In the genomic region with DNA sequence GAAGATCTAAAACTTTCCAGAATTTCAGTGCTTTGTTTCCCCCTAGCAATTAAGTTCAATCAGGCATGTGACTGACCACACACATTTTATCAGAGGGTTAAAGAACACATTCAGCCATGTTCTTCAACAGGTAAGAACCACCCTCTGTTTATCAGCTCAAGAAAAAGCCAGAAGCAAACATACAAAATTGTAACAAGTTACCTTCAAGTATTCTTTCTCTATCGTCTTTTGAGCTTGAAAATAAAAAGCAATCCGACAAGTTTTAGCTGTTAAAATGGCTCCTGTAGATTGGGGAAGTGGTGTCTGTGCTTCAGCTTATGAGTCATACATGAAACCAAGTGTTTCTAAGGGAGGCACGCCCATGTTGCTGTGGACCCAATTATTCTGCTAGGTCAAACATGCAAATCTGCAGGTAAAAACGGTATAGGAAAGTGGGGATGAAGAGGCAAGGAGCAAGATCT, we compare ENCODE assay signal across 8 cellular contexts. TPM values are rescaled to one million over a fixed set of nuclear protein-coding genes. Genes with fewer than 3 reads are reported as not detected.
DNase-seq lines count a peak whose midpoint lies in the region; ATAC-seq and TF ChIP-seq lines count a peak whose summit lies in the region.

A gene (minus strand): TSS at position 290 of the 461 bp plus-strand sequence. CDS start 37,262 bp downstream, outside the sequence.

- WGBS in SK-N-SH (ENCODE audit: low lambda C conversion rate), result 67% methylated on average over 4 of the region's 4 CpGs
- WGBS in right cardiac atrium, result 51% methylated on average over 4 of the region's 4 CpGs

- POLR2A ChIA-PET in SK-N-SH (lab: Yijun Ruan, JAX), result interaction anchor here (0.5 kb wide), 1 partner anchor 135 kb away, joined by 5 read pairs; no protein-coding TSS in a partner anchor

- H3K27ac ChIP-seq in SK-N-SH (ENCODE audit: low read depth in 2 of 2, low read length in 1 of 2) (no peak within 1 kb of the TSS; a peak in 1 of 4 replicates), right cardiac atrium (ENCODE audit: low read length) (peak within 1 kb of the TSS; percentile 52), skin epidermis (peak within 1 kb of the TSS; percentile 52 to 97 (median 90))

- no peaks in the 10 kb centered on the region for H3K9me3 ChIP-seq in SK-N-SH
- H3K9me3 ChIP-seq in adipocyte (ENCODE audit: control insufficient read depth, low read length), result no peaks in the 10 kb centered on the region
- no peaks in the 10 kb centered on the region for H3K9me3 ChIP-seq in right cardiac atrium (ENCODE audit: control insufficient read depth, low read length)

- no peak for TF ChIP-seq RAD21 in SK-N-SH (IDR thresholded peaks at IDR 0.05; ENCODE audit: low read length)

- H3K36me3 ChIP-seq in SK-N-SH (replicated peaks in 1 of 2; ENCODE audit: control insufficient read depth in 1 of 2, insufficient read depth in 2 of 2, low read length in 1 of 2), result no peaks in the 10 kb centered on the region
- peaks cover 4% of the 10 kb centered on the region for H3K36me3 ChIP-seq in adipocyte (ENCODE audit: control insufficient read depth, insufficient read depth, low read length, severe bottlenecking)

- H3K79me2 ChIP-seq in SK-N-SH (ENCODE audit: insufficient read depth), result peaks cover 15% of the 10 kb centered on the region; the same call in 1 of the 2 replicates

- CTCF ChIA-PET in SK-N-SH (lab: Yijun Ruan, JAX), result interaction anchor here (1.7 to 2.0 kb wide), 2 partner anchors 8 to 26 kb away, joined by 5 to 8 read pairs; no protein-coding TSS in a partner anchor

- no peaks in the 10 kb centered on the region for H3K27me3 ChIP-seq in SK-N-SH (ENCODE audit: insufficient read depth)
- no peaks in the 10 kb centered on the region for H3K27me3 ChIP-seq in adipocyte (replicated peaks; ENCODE audit: control insufficient read depth, insufficient read depth, low read length)
- H3K27me3 ChIP-seq in right cardiac atrium (ENCODE audit: control insufficient read depth, insufficient read depth), result no peaks in the 10 kb centered on the region

- no peak within 1 kb of the TSS for H3K4me3 ChIP-seq in SK-N-SH (ENCODE audit: low read depth in 2 of 2, low read length in 1 of 2)
- H3K4me3 ChIP-seq in adipocyte (ENCODE audit: low read length), result peak within 1 kb of the TSS; percentile 70
- H3K4me3 ChIP-seq in right cardiac atrium (ENCODE audit: low read length), result peak within 1 kb of the TSS; percentile 32
- H3K4me3 ChIP-seq in skin epidermis, result peak within 1 kb of the TSS; percentile 31 to 48 (median 40)

- intact Hi-C loops in right cardiac atrium (cut with DNase I), result no loop called here

- H3K9me2 ChIP-seq in SK-N-SH, result no peaks in the 10 kb centered on the region

- H3K9ac ChIP-seq in SK-N-SH, result no peak within 1 kb of the TSS
- H3K9ac ChIP-seq in adipocyte (ENCODE audit: low read length), result peak within 1 kb of the TSS; percentile 59

- H3K4me1 ChIP-seq in SK-N-SH (ENCODE audit: control insufficient read depth in 1 of 2, insufficient read depth in 2 of 2, low read depth in 1 of 2, low read length in 1 of 2), result peaks cover 0 to 11% of the 10 kb centered on the region in 2 experiments; a peak in 2 of 4 replicates
- H3K4me1 ChIP-seq in adipocyte (ENCODE audit: control insufficient read depth, insufficient read depth, low read length), result peaks cover 15% of the 10 kb centered on the region
- peaks cover 2% of the 10 kb centered on the region for H3K4me1 ChIP-seq in right cardiac atrium (ENCODE audit: control insufficient read depth, insufficient read depth, low read length)

- no peak for TF ChIP-seq CTCF in SK-N-SH (IDR thresholded peaks at IDR 0.05)

- peaks cover 11% of the 10 kb centered on the region for H3F3A ChIP-seq in SK-N-SH (replicated peaks; ENCODE audit: insufficient read depth)

- peak; percentile 81 for DNase-seq in ELR (ENCODE audit: low read depth)
- peak; percentile 94 for DNase-seq in HT-29 (ENCODE audit: low spot score)
- no peak for DNase-seq in SK-N-SH
- DNase-seq in adipocyte (ENCODE audit: low read depth), result peak; percentile 43
- peak in 2 of 3 donors; percentile 32 to 58 for DNase-seq in right cardiac atrium
- DNase-seq in amniotic stem cell (lab: John Stamatoyannopoulos, UW), result no peak

- H4K20me1 ChIP-seq in SK-N-SH (ENCODE audit: insufficient read depth), result no peaks in the 10 kb centered on the region; the same call in 1 of the 2 replicates

- H3K4me2 ChIP-seq in SK-N-SH, result no peak within 1 kb of the TSS

- H2AFZ ChIP-seq in SK-N-SH (ENCODE audit: low read depth), result no peak within 1 kb of the TSS; the same call in 1 of the 2 replicates

- ATAC-seq in GM21447 (IDR thresholded peaks at IDR 0.05; ENCODE audit: unreplicated experiment), result peak; percentile 89
- ATAC-seq in right cardiac atrium, result peak; percentile 82 to 92

- TF ChIP-seq EP300 in SK-N-SH (IDR thresholded peaks at IDR 0.05; ENCODE audit: borderline replicate concordance in 1 of 2, low read depth in 1 of 2, low read length in 1 of 2), result no peak

TF ChIP-seq in SK-N-SH, 30 proteins besides CTCF, POLR2A, EP300 and RAD21:
- peak; percentile 41; the same call in 1 of the 2 replicates for TF ChIP-seq FOSL2 (IDR thresholded peaks at IDR 0.05; ENCODE audit: borderline replicate concordance, low read depth)
- TF ChIP-seq, protein P1, sequence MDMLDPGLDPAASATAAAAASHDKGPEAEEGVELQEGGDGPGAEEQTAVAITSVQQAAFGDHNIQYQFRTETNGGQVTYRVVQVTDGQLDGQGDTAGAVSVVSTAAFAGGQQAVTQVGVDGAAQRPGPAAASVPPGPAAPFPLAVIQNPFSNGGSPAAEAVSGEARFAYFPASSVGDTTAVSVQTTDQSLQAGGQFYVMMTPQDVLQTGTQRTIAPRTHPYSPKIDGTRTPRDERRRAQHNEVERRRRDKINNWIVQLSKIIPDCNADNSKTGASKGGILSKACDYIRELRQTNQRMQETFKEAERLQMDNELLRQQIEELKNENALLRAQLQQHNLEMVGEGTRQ (IDR thresholded peaks at IDR 0.05; ENCODE audit: borderline replicate concordance, low read depth, low read length), result no peak

RNA-seq across cellular contexts. Expression of the gene that starts here (rescaled TPM):
- 41.9 and 46.5 TPM in 2 replicates for total RNA-seq in HT-29 (2014; rRNA removed; shearing (Covaris generic))
- polyA plus RNA-seq in SK-N-SH (2012; rRNA removed), result 11.1 and 11.6 TPM in 2 replicates
- polyA plus RNA-seq in SK-N-SH (2012; cell fraction: cytosol; rRNA removed), result 12.5 and 13.6 TPM in 2 replicates
- 6.1 and 12.7 TPM in 2 replicates for polyA plus RNA-seq in SK-N-SH (2012; cell fraction: nucleus; rRNA removed)
- total RNA-seq in right cardiac atrium, result 10 to 100 TPM; 41.3 to 57.1 (median 45.6) TPM
- 16.6 TPM for polyA plus RNA-seq in right cardiac atrium

Comparison
In these comparisons a context has a peak if more than half of its experiments do, and no peak if none do; other contexts are left out.
1. DNase-seq: peak in ELR (single experiment), HT-29 (single experiment), adipocyte (single experiment) and right cardiac atrium (2 of 3); none in SK-N-SH (single experiment) and amniotic stem cell (single experiment).
2. H3K27ac ChIP-seq: peak in right cardiac atrium (single experiment) and skin epidermis (21 of 21); none in SK-N-SH (0 of 2).
3. H3K4me3 ChIP-seq: peak in adipocyte (single experiment), right cardiac atrium (single experiment) and skin epidermis (7 of 7); none in SK-N-SH (0 of 2).